In genomic region chr2:85410584-85411404, GRCh38 we compare ENCODE assay signal across 9 cellular contexts. TPM values are rescaled to one million over a fixed set of nuclear protein-coding genes. Genes with fewer than 3 reads are reported as not detected.
DNase-seq lines count a peak whose midpoint lies in the region; ATAC-seq and TF ChIP-seq lines count a peak whose summit lies in the region.
"Had no signal": no experiment of that assay in that cellular context is flagged by ENCODE, and none has a peak within 500 bp of the region (broad histone marks: within the 10 kb centered on the region; RNA-seq: fewer than 3 reads in every experiment).

No MANE protein-coding gene starts in this region.

- peak overlapping the region; percentile 39 for H3K27ac Mint-ChIP-seq in Calu3 (ENCODE audit: unreplicated experiment)
- peak overlapping the region; percentile 55 for H3K27ac Mint-ChIP-seq in central memory CD8-positive, alpha-beta T cell (ENCODE audit: low read depth)

- H3K9me3 ChIP-seq in osteoblast (ENCODE audit: low read depth, low read length), result no peaks in the 10 kb centered on the region

- H3K4me1 Mint-ChIP-seq in Calu3 (ENCODE audit: low read depth, unreplicated experiment), result peaks cover 45% of the 10 kb centered on the region
- peaks cover 46% of the 10 kb centered on the region for H3K4me1 Mint-ChIP-seq in central memory CD8-positive, alpha-beta T cell

- no peaks in the 10 kb centered on the region for H3K9me3 Mint-ChIP-seq in Calu3 (ENCODE audit: low read depth, unreplicated experiment)
- no peaks in the 10 kb centered on the region for H3K9me3 Mint-ChIP-seq in central memory CD8-positive, alpha-beta T cell

- TF ChIP-seq CTCF in Calu3 (IDR thresholded peaks at IDR 0.05; ENCODE audit: unreplicated experiment) (no peak), osteoblast (IDR thresholded peaks at IDR 0.05; ENCODE audit: extremely low read depth, low read depth, low read length) (no peak)

- H3K4me2 ChIP-seq in osteoblast (ENCODE audit: insufficient read depth, low read length), result no peak overlapping the region

- H3K27ac ChIP-seq in osteoblast (ENCODE audit: low read depth, low read length), result no peak overlapping the region

- BruUV-seq in Calu3 (replicated peaks; lab: Mats Ljungman, UMichigan), result no TSS peak

- H3K79me2 ChIP-seq in osteoblast (ENCODE audit: insufficient read depth, low read length), result peaks cover 38% of the 10 kb centered on the region

- no peaks in the 10 kb centered on the region for H4K20me1 ChIP-seq in osteoblast (ENCODE audit: insufficient read depth, low read length)

- intact Hi-C loops in Calu3 (cut with micrococcal nuclease; ENCODE audit: unreplicated experiment), result no loop called here

- no peaks in the 10 kb centered on the region for H3K27me3 ChIP-seq in osteoblast (ENCODE audit: insufficient read depth, low read length)

- CTCF ChIA-PET in Calu3 (lab: Charles Lee), result no interaction called here

- no peak for ATAC-seq in central memory CD8-positive, alpha-beta T cell (replicated peaks; ENCODE audit: extremely low read depth, poor library complexity, severe bottlenecking)
- no peak for ATAC-seq in GM19397 (IDR thresholded peaks at IDR 0.05; ENCODE audit: unreplicated experiment)

- H3K27me3 Mint-ChIP-seq in Calu3 (ENCODE audit: unreplicated experiment), result no peaks in the 10 kb centered on the region
- H3K27me3 Mint-ChIP-seq in central memory CD8-positive, alpha-beta T cell, result peaks cover 9% of the 10 kb centered on the region

- H3K4me1 ChIP-seq in osteoblast (ENCODE audit: insufficient read depth, low read length), result peaks cover 25% of the 10 kb centered on the region

- DNase-seq in Calu3 (no peak), osteoblast (ENCODE audit: insufficient read length, low spot score, missing footprints) (peak; percentile 52), inferior parietal cortex (ENCODE audit: extremely low spot score) (no peak), NCI-H128 (lab: John Stamatoyannopoulos, UW; ENCODE audit: unreplicated experiment) (no peak)
- DNase-seq in Jurkat, Clone E6-1 (ENCODE audit: low read depth, low spot score), result no peak
- no peak for DNase-seq in central memory CD8-positive, alpha-beta T cell (ENCODE audit: low spot score in 2 of 2)
- DNase-seq in activated CD4-positive, alpha-beta T cell treated with anti-CD3 and anti-CD28 coated beads, Interleukin-2, amount 50 U/mL, for 48 hours, result no peak
- DNase-seq: NCI-H2081 treated with DMSO at 0.1 percent for 48 hours had no signal

- no peaks in the 10 kb centered on the region for H3K36me3 ChIP-seq in osteoblast (ENCODE audit: insufficient read depth, low read length)

- peak overlapping the region; percentile 61 for H3K4me3 Mint-ChIP-seq in Calu3 (ENCODE audit: low read depth, unreplicated experiment)
- H3K4me3 Mint-ChIP-seq in central memory CD8-positive, alpha-beta T cell, result peak overlapping the region; percentile 69

- peaks cover 41% of the 10 kb centered on the region for H3K36me3 Mint-ChIP-seq in Calu3 (ENCODE audit: insufficient read depth, unreplicated experiment)
- peaks cover 4% of the 10 kb centered on the region for H3K36me3 Mint-ChIP-seq in central memory CD8-positive, alpha-beta T cell (ENCODE audit: insufficient read depth)

- no peak overlapping the region for H2AFZ ChIP-seq in osteoblast (ENCODE audit: low read length)

- H3K4me3 ChIP-seq in Jurkat, Clone E6-1 (ENCODE audit: low read length), result peak overlapping the region; percentile 62
- no peak overlapping the region for H3K4me3 ChIP-seq in osteoblast (ENCODE audit: insufficient read depth, low read length)

RNA-seq across cellular contexts. Expression of gene CAPG, which starts 0.6 kb away (rescaled TPM):
- total RNA-seq in Calu3 (2022), result 230 and 238 TPM in 2 replicates
- 469 TPM for polyA plus RNA-seq in Jurkat, Clone E6-1 (2012; ENCODE audit: insufficient read depth, insufficient read length)
- 97.2 and 140 TPM in 2 replicates for total RNA-seq in osteoblast

RNA-seq across cellular contexts. Expression of gene SH2D6, which starts 7.7 kb away (rescaled TPM):
- total RNA-seq in Calu3 (2022) (1.8 and 2.4 TPM in 2 replicates), osteoblast (under 0.01 TPM in 1 of 2 replicates, not detected in the other)
- polyA plus RNA-seq in Jurkat, Clone E6-1 (2012; ENCODE audit: insufficient read depth, insufficient read length), result 1.4 TPM

RNA-seq across cellular contexts. Expression of gene ELMOD3, which starts 56.2 kb away (rescaled TPM):
- total RNA-seq in Calu3 (2022) (12.9 and 15.5 TPM in 2 replicates), osteoblast (20.9 and 22.1 TPM in 2 replicates)
- polyA plus RNA-seq in Jurkat, Clone E6-1 (2012; ENCODE audit: insufficient read depth, insufficient read length), result 22.4 TPM

RNA-seq across cellular contexts. Expression of gene RETSAT, which starts 56.5 kb away (rescaled TPM):
- total RNA-seq in Calu3 (2022) (40.6 and 47.2 TPM in 2 replicates), osteoblast (41.6 and 62.5 TPM in 2 replicates)
- polyA plus RNA-seq in Jurkat, Clone E6-1 (2012; ENCODE audit: insufficient read depth, insufficient read length), result 29.8 TPM
